Comparison of ENCODE assay signal across 8 cellular contexts in the genomic region with DNA sequence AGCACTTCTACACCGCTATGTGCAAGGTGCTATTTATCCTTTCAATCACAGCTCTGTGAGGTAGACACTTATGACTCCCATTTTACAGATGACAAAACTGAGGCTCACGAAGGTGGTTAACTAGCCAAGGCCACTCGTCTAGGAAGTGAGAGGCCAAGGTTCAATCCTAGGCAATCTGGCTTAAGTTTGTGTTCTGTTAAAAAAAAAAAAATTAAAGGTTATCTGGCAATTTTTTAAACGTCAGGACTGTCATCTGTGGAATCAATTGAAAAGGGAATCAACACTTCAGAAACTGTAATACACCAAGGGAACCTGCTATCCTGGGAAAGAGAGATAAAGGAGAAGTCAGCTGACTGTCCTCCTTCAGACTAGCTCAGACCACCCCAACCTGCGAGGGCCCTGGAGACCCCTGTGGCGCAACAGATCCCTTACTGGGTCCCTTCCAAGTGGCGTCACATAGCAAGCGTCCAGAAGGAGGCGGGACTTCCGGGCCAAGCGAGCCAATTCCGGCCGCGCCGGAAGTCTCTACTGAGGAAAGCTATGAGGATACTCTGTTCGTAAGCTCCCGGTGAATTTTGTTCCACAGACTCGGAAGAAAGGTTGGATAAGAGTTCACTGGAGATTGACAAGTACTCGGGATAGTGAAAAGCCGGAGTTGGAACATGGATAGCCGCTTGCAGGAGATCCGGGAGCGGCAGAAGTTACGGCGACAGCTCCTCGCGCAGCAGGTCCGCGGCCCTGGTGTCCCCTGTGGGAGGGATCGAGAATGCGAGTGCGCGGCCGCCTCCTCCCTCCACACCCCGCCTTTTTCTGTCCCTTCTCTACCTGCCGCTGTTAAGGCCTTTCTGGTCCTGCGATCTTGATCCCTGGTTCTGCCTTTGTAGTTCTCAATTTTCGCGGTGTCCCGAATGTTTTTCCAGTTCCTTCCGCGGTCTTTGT. TPM values are rescaled to one million over a fixed set of nuclear protein-coding genes. Genes with fewer than 3 reads are reported as not detected.
DNase-seq lines count a peak whose midpoint lies in the region; ATAC-seq and TF ChIP-seq lines count a peak whose summit lies in the region.

A gene (plus strand): TSS at position 520 of the 939 bp plus-strand sequence. CDS start 143 bp downstream, at position 663.

- peaks cover 0 to 3% of the 10 kb centered on the region in 2 donors for H3K9me3 Mint-ChIP-seq in activated naive CD4-positive, alpha-beta T cell treated with anti-CD3 and anti-CD28 coated beads, Interleukin-2, amount 50 U/mL, for 72 hours
- peaks cover 1% of the 10 kb centered on the region for H3K9me3 Mint-ChIP-seq in glutamatergic neuron (ENCODE audit: unreplicated experiment)

- TF ChIP-seq CTCF in GM06990 (IDR thresholded peaks at IDR 0.05; ENCODE audit: insufficient read depth, low read length, poor library complexity, severe bottlenecking) (no peak), HFF-Myc (IDR thresholded peaks at IDR 0.05; ENCODE audit: low read depth, low read length, missing control alignments) (no peak), glutamatergic neuron (IDR thresholded peaks at IDR 0.05; ENCODE audit: partially characterized antibody, unreplicated experiment) (no peak), osteoblast (IDR thresholded peaks at IDR 0.05; ENCODE audit: extremely low read depth, low read depth, low read length) (no peak), thoracic aorta (IDR thresholded peaks at IDR 0.05) (no peak)

- peaks cover 4% of the 10 kb centered on the region; the same call in 1 of the 2 replicates for H3K36me3 ChIP-seq in GM06990 (ENCODE audit: control insufficient read depth, insufficient read depth, low read length)
- H3K36me3 ChIP-seq in osteoblast (ENCODE audit: insufficient read depth, low read length): peaks cover 20% of the 10 kb centered on the region
- H3K36me3 ChIP-seq in thoracic aorta: peaks cover 13% of the 10 kb centered on the region

- peaks cover 5% of the 10 kb centered on the region for H3K4me1 Mint-ChIP-seq in glutamatergic neuron (ENCODE audit: low read depth, unreplicated experiment)

- H3K4me3 Mint-ChIP-seq in glutamatergic neuron (ENCODE audit: unreplicated experiment): peak within 1 kb of the TSS; percentile 96

- H3K27ac ChIP-seq in osteoblast (ENCODE audit: low read depth, low read length): peak within 1 kb of the TSS; percentile 85
- H3K27ac ChIP-seq in thoracic aorta: peak within 1 kb of the TSS; percentile 86

- H4K20me1 ChIP-seq in osteoblast (ENCODE audit: insufficient read depth, low read length): peaks cover 5% of the 10 kb centered on the region

- H3K4me3 ChIP-seq in GM06990 (replicated peaks; ENCODE audit: low read depth, low read length): peak within 1 kb of the TSS; percentile 81
- H3K4me3 ChIP-seq in HFF-Myc (replicated peaks; ENCODE audit: low read depth, low read length): peak within 1 kb of the TSS; percentile 73
- peak within 1 kb of the TSS; percentile 94 for H3K4me3 ChIP-seq in osteoblast (ENCODE audit: insufficient read depth, low read length)
- H3K4me3 ChIP-seq in thoracic aorta: peak within 1 kb of the TSS; percentile 87

- peaks cover 28% of the 10 kb centered on the region for H3K79me2 ChIP-seq in osteoblast (ENCODE audit: insufficient read depth, low read length)

- H3K4me2 ChIP-seq in osteoblast (ENCODE audit: insufficient read depth, low read length): peak within 1 kb of the TSS; percentile 82

- H3K27me3 Mint-ChIP-seq in glutamatergic neuron (ENCODE audit: unreplicated experiment): no peaks in the 10 kb centered on the region

- H3K4me1 ChIP-seq in osteoblast (ENCODE audit: insufficient read depth, low read length) (peaks cover 12% of the 10 kb centered on the region), thoracic aorta (ENCODE audit: control insufficient read depth in 1 of 2, low read depth in 2 of 2) (peaks cover 19 to 20% of the 10 kb centered on the region in 2 donors)

- peak within 1 kb of the TSS; percentile 99 for H2AFZ ChIP-seq in osteoblast (ENCODE audit: low read length)

- H3K27me3 ChIP-seq in GM06990 (replicated peaks; ENCODE audit: control insufficient read depth, insufficient read depth, low read length) (no peaks in the 10 kb centered on the region), osteoblast (ENCODE audit: insufficient read depth, low read length) (no peaks in the 10 kb centered on the region), thoracic aorta (replicated peaks; ENCODE audit: insufficient read depth) (no peaks in the 10 kb centered on the region)

- peak; percentile 98 to 99 for ATAC-seq in activated naive CD4-positive, alpha-beta T cell treated with anti-CD3 and anti-CD28 coated beads, Interleukin-2, amount 50 U/mL, for 72 hours
- peak; percentile 98 for ATAC-seq in thoracic aorta (ENCODE audit: insufficient number of reproducible peaks, low FRiP score, low read depth)

- peak; percentile 89 for DNase-seq in GM06990 (ENCODE audit: extremely low read depth, insufficient read length)
- peak; percentile 79 for DNase-seq in HFF-Myc (ENCODE audit: extremely low read depth, low read depth)
- peak; percentile 94 for DNase-seq in NAMALWA (ENCODE audit: low spot score)
- DNase-seq in SKM-1 (lab: John Stamatoyannopoulos, UW; ENCODE audit: unreplicated experiment): peak; percentile 87
- DNase-seq in activated naive CD4-positive, alpha-beta T cell treated with anti-CD3 and anti-CD28 coated beads, Interleukin-2, amount 50 U/mL, for 72 hours (ENCODE audit: low spot score in 2 of 2): peak; percentile 86 to 89
- peak; percentile 97 for DNase-seq in glutamatergic neuron
- DNase-seq in osteoblast (ENCODE audit: insufficient read length, low spot score, missing footprints): peak; percentile 68
- peak; percentile 73 for DNase-seq in thoracic aorta (ENCODE audit: low spot score)

- peaks cover 14 to 17% of the 10 kb centered on the region in 2 donors for H3K36me3 Mint-ChIP-seq in activated naive CD4-positive, alpha-beta T cell treated with anti-CD3 and anti-CD28 coated beads, Interleukin-2, amount 50 U/mL, for 72 hours
- H3K36me3 Mint-ChIP-seq in glutamatergic neuron (ENCODE audit: unreplicated experiment): no peaks in the 10 kb centered on the region

- H3K9me3 ChIP-seq in osteoblast (ENCODE audit: low read depth, low read length) (no peaks in the 10 kb centered on the region), thoracic aorta (no peaks in the 10 kb centered on the region)

- peak within 1 kb of the TSS; percentile 96 to 98 for H3K27ac Mint-ChIP-seq in activated naive CD4-positive, alpha-beta T cell treated with anti-CD3 and anti-CD28 coated beads, Interleukin-2, amount 50 U/mL, for 72 hours
- H3K27ac Mint-ChIP-seq in glutamatergic neuron (ENCODE audit: unreplicated experiment): peak within 1 kb of the TSS; percentile 85

RNA-seq across cellular contexts. Expression of the gene that starts here (rescaled TPM):
- total RNA-seq in activated naive CD4-positive, alpha-beta T cell treated with anti-CD3 and anti-CD28 coated beads, Interleukin-2, amount 50 U/mL, for 72 hours: 10 to 100 TPM; 44.8 to 67.0 TPM
- total RNA-seq in glutamatergic neuron (ENCODE audit: unreplicated experiment) (46.4 TPM), osteoblast (25.3 and 28.0 TPM in 2 replicates), thoracic aorta (10 to 100 TPM; 23.0 to 61.9 TPM)

Comparison
In these comparisons a context has a peak if more than half of its experiments do, and no peak if none do; other contexts are left out.
1. Peak in every context shown above with its lines: DNase-seq, ATAC-seq, H3K4me3 ChIP-seq and H3K27ac ChIP-seq.